8 cellular contexts compared by ENCODE assay signal in the genomic region with DNA sequence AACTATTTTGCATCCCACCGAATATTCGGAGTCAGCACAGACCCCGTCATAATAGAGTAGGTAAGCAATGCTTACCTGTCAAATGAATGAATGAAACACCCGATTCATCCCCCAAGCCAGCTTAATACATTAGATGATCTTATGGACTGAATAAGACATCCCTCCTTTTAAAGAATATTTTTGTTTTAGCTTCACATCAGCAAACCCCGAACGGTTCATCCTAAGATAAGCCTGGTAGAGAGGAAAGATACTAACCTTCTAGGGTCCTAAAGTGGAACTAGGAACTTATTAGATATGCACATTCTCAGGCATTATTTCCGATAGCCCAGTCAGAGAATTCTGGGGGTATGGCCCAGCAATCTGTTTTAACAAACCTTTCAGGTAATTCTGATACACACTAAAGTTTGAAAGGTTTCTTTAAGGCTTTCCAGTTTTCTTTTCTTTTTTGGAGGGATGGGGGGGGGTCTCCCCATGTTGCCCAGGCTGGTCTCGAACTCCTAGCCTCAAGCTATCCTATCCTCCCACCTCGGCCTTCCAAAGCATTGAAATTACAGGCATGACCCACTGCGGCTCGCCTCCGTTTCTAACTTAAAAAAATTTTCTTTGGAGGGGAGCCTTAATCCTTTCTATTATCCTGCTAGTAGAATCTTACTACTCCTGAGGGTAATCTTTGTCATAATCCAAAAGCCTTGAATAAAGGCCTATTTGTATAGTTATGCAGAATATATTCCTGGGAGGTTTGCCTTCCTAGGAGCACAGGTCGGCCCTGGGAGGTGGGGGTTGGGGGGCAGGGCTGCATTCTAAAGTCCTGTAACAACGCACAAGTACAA. TPM values are rescaled to one million over a fixed set of nuclear protein-coding genes. Genes with fewer than 3 reads are reported as not detected.
DNase-seq lines count a peak whose midpoint lies in the region; ATAC-seq and TF ChIP-seq lines count a peak whose summit lies in the region.

No MANE protein-coding gene starts in this region.

- H3K36me3 ChIP-seq in ascending aorta (no peaks in the 10 kb centered on the region), kidney epithelial cell (ENCODE audit: control insufficient read depth, insufficient read depth, low read length) (no peaks in the 10 kb centered on the region), suprapubic skin (no peaks in the 10 kb centered on the region)

- DNase-seq in NCI-H82 (lab: John Stamatoyannopoulos, UW) (peak; percentile 37), NCI-H82 treated with DMSO at 0.1 percent for 48 hours (lab: John Stamatoyannopoulos, UW; ENCODE audit: unreplicated experiment) (no peak), ascending aorta (ENCODE audit: low spot score in 2 of 2) (no peak), kidney epithelial cell (ENCODE audit: low read depth) (no peak), suprapubic skin (ENCODE audit: low spot score in 2 of 2) (no peak), NCI-H1105 (lab: John Stamatoyannopoulos, UW) (no peak)

- H3K27me3 ChIP-seq in ascending aorta: no peaks in the 10 kb centered on the region
- H3K27me3 ChIP-seq in kidney epithelial cell (ENCODE audit: control insufficient read depth, insufficient read depth, low read length): no peaks in the 10 kb centered on the region
- H3K27me3 ChIP-seq in suprapubic skin: no peaks in the 10 kb centered on the region

- TF ChIP-seq EP300 in suprapubic skin (IDR thresholded peaks at IDR 0.05): no peak

- ATAC-seq in GM19397 (IDR thresholded peaks at IDR 0.05; ENCODE audit: unreplicated experiment) (no peak), HG03280 (IDR thresholded peaks at IDR 0.05; ENCODE audit: unreplicated experiment) (no peak)

- no peak for TF ChIP-seq POLR2A in suprapubic skin (IDR thresholded peaks at IDR 0.05)

- no peaks in the 10 kb centered on the region for H3K9me3 ChIP-seq in ascending aorta
- H3K9me3 ChIP-seq in suprapubic skin: no peaks in the 10 kb centered on the region

- peak overlapping the region; percentile 99 to 100 for H3K27ac ChIP-seq in ascending aorta
- peak overlapping the region; percentile 98 for H3K27ac ChIP-seq in suprapubic skin

- no peak for TF ChIP-seq CTCF in ascending aorta (IDR thresholded peaks at IDR 0.05)
- TF ChIP-seq CTCF in kidney epithelial cell (IDR thresholded peaks at IDR 0.05; ENCODE audit: insufficient read depth, low read length, poor library complexity, severe bottlenecking): no peak
- no peak for TF ChIP-seq CTCF in suprapubic skin (IDR thresholded peaks at IDR 0.05)

- H3K4me1 ChIP-seq in ascending aorta (peaks cover 0 to 23% of the 10 kb centered on the region in 2 donors), suprapubic skin (peaks cover 60% of the 10 kb centered on the region)

- H3K4me3 ChIP-seq in ascending aorta (peak overlapping the region; percentile 94 to 95), kidney epithelial cell (ENCODE audit: low read depth, low read length) (peak overlapping the region; percentile 54), suprapubic skin (peak overlapping the region; percentile 94)

- 42% methylated on average over 14 of the region's 14 CpGs for WGBS in suprapubic skin

- intact Hi-C loops in ascending aorta (cut with DNase I): no loop called here

RNA-seq across cellular contexts. Expression of a gene that starts 1.0 kb away (rescaled TPM):
- 45.4 TPM for total RNA-seq in ascending aorta
- 235 and 240 TPM in 2 replicates for total RNA-seq in kidney epithelial cell
- total RNA-seq in suprapubic skin: 100 to 1,000 TPM in 3 of 4 donors, 10 to 100 TPM in 1; 94.6 to 127 (median 115) TPM
